In genomic region chr9:105557804-105558610, GRCh38 we compare ENCODE assay signal across 8 cellular contexts. TPM values are rescaled to one million over a fixed set of nuclear protein-coding genes. Genes with fewer than 3 reads are reported as not detected.
DNase-seq lines count a peak whose midpoint lies in the region; ATAC-seq and TF ChIP-seq lines count a peak whose summit lies in the region.

FKTN (plus strand) TSS chr9:105558131; CDS start chr9:105575033, 16,902 bp downstream.

- peaks cover 13% of the 10 kb centered on the region for H3K4me1 Mint-ChIP-seq in activated T-helper 2 cell treated with anti-CD3 and anti-CD28 coated beads, Interferon-gamma antibody, Interleukin-2, Interleukin-4, amounts not matched to agents 10 μg/mL and 5 μg/mL and 100 μg/mL, durations not matched to agents 14 hours and 24 hours and 36 hours (ENCODE audit: low read depth)
- peaks cover 17% of the 10 kb centered on the region for H3K4me1 Mint-ChIP-seq in nephron progenitor cell
- peaks cover 16% of the 10 kb centered on the region for H3K4me1 Mint-ChIP-seq in stimulated activated naive CD8-positive, alpha-beta T cell treated with anti-CD3 and anti-CD28 coated beads, Interleukin-15, amount 100 ng/mL, for 72 hours

- peak within 1 kb of the TSS; percentile 66 for H3K27ac ChIP-seq in KOPT-K1 (ENCODE audit: low read depth, low read length, poor library complexity, severe bottlenecking)
- no peak within 1 kb of the TSS for H3K27ac ChIP-seq in RWPE2 (ENCODE audit: poor library complexity, severe bottlenecking)

- peaks cover 21% of the 10 kb centered on the region for H3K9me3 Mint-ChIP-seq in activated T-helper 2 cell treated with anti-CD3 and anti-CD28 coated beads, Interferon-gamma antibody, Interleukin-2, Interleukin-4, amounts not matched to agents 10 μg/mL and 5 μg/mL and 100 μg/mL, durations not matched to agents 14 hours and 24 hours and 36 hours
- H3K9me3 Mint-ChIP-seq in nephron progenitor cell, result peaks cover 52% of the 10 kb centered on the region
- H3K9me3 Mint-ChIP-seq in stimulated activated naive CD8-positive, alpha-beta T cell treated with anti-CD3 and anti-CD28 coated beads, Interleukin-15, amount 100 ng/mL, for 72 hours, result peaks cover 15 to 18% of the 10 kb centered on the region in 2 donors

- TF ChIP-seq CTCF in RWPE2 (IDR thresholded peaks at IDR 0.05; ENCODE audit: poor library complexity, severe bottlenecking) (no peak), fibroblast of the aortic adventitia (IDR thresholded peaks at IDR 0.05; ENCODE audit: insufficient read depth, low read length) (no peak), nephron progenitor cell (IDR thresholded peaks at IDR 0.05) (no peak)

- peaks cover 2% of the 10 kb centered on the region for H3K4me1 ChIP-seq in RWPE2 (ENCODE audit: insufficient read depth, poor library complexity, severe bottlenecking)

- DNase-seq in EH (ENCODE audit: low read depth) (peak; percentile 88), RWPE2 (ENCODE audit: low spot score) (peak; percentile 86), fibroblast of the aortic adventitia (ENCODE audit: low read depth) (peak; percentile 78), nephron progenitor cell (peak; percentile 86)
- DNase-seq in activated T-helper 2 cell treated with anti-CD3 and anti-CD28 coated beads, Interferon-gamma antibody, Interleukin-2, Interleukin-4, amounts not matched to agents 10 μg/mL and 5 μg/mL and 100 μg/mL, durations not matched to agents 14 hours and 24 hours and 36 hours (ENCODE audit: low spot score), result peak; percentile 73
- DNase-seq in stimulated activated naive CD8-positive, alpha-beta T cell treated with anti-CD3 and anti-CD28 coated beads, Interleukin-15, amount 100 ng/mL, for 72 hours, result peak; percentile 73 to 82

- intact Hi-C loops in activated T-helper 2 cell treated with anti-CD3 and anti-CD28 coated beads, Interferon-gamma antibody, Interleukin-2, Interleukin-4, amounts not matched to agents 10 μg/mL and 5 μg/mL and 100 μg/mL, durations not matched to agents 14 hours and 24 hours and 36 hours (cut with micrococcal nuclease), result loop anchor here (5.0 to 10.0 kb wide), 3 partner anchors 111 to 313 kb away; partner anchors contain the start of genes FSD1L, SLC44A1 and TMEM38B

- H3K27me3 Mint-ChIP-seq in activated T-helper 2 cell treated with anti-CD3 and anti-CD28 coated beads, Interferon-gamma antibody, Interleukin-2, Interleukin-4, amounts not matched to agents 10 μg/mL and 5 μg/mL and 100 μg/mL, durations not matched to agents 14 hours and 24 hours and 36 hours (ENCODE audit: low read depth), result no peaks in the 10 kb centered on the region
- H3K27me3 Mint-ChIP-seq in nephron progenitor cell (ENCODE audit: low read depth, poor library complexity), result peaks cover 17% of the 10 kb centered on the region
- no peaks in the 10 kb centered on the region for H3K27me3 Mint-ChIP-seq in stimulated activated naive CD8-positive, alpha-beta T cell treated with anti-CD3 and anti-CD28 coated beads, Interleukin-15, amount 100 ng/mL, for 72 hours

- H3K4me3 ChIP-seq in RWPE2 (ENCODE audit: severe bottlenecking) (peak within 1 kb of the TSS; percentile 80), fibroblast of the aortic adventitia (ENCODE audit: low read depth, low read length) (peak within 1 kb of the TSS; percentile 97)

- ATAC-seq in GM21825 (IDR thresholded peaks at IDR 0.05; ENCODE audit: unreplicated experiment) (peak; percentile 97), RWPE2 (ENCODE audit: low read depth) (peak; percentile 95)
- ATAC-seq in stimulated activated naive CD8-positive, alpha-beta T cell treated with anti-CD3 and anti-CD28 coated beads, Interleukin-15, amount 100 ng/mL, for 72 hours, result peak; percentile 98

- H3K27ac Mint-ChIP-seq in activated T-helper 2 cell treated with anti-CD3 and anti-CD28 coated beads, Interferon-gamma antibody, Interleukin-2, Interleukin-4, amounts not matched to agents 10 μg/mL and 5 μg/mL and 100 μg/mL, durations not matched to agents 14 hours and 24 hours and 36 hours, result peak within 1 kb of the TSS; percentile 51
- H3K27ac Mint-ChIP-seq in nephron progenitor cell, result peak within 1 kb of the TSS; percentile 93
- H3K27ac Mint-ChIP-seq in stimulated activated naive CD8-positive, alpha-beta T cell treated with anti-CD3 and anti-CD28 coated beads, Interleukin-15, amount 100 ng/mL, for 72 hours, result peak within 1 kb of the TSS; percentile 75 to 94

- no peaks in the 10 kb centered on the region for H3K27me3 ChIP-seq in RWPE2 (ENCODE audit: insufficient read depth, poor library complexity, severe bottlenecking)

- peaks cover 17% of the 10 kb centered on the region for H3K9me3 ChIP-seq in KOPT-K1 (ENCODE audit: insufficient read depth, low read length, poor library complexity, severe bottlenecking)
- peaks cover 11% of the 10 kb centered on the region for H3K9me3 ChIP-seq in RWPE2 (ENCODE audit: severe bottlenecking)

- peaks cover 26% of the 10 kb centered on the region for H3K36me3 Mint-ChIP-seq in activated T-helper 2 cell treated with anti-CD3 and anti-CD28 coated beads, Interferon-gamma antibody, Interleukin-2, Interleukin-4, amounts not matched to agents 10 μg/mL and 5 μg/mL and 100 μg/mL, durations not matched to agents 14 hours and 24 hours and 36 hours (ENCODE audit: low read depth)
- peaks cover 48% of the 10 kb centered on the region for H3K36me3 Mint-ChIP-seq in nephron progenitor cell (ENCODE audit: low read depth)

- H3K36me3 ChIP-seq in KOPT-K1 (ENCODE audit: insufficient read depth, low read length) (peaks cover 4% of the 10 kb centered on the region; the same call in 1 of the 2 replicates), RWPE2 (ENCODE audit: low read depth) (peaks cover 8% of the 10 kb centered on the region; the same call in 1 of the 2 replicates)

- H3K4me3 Mint-ChIP-seq in activated T-helper 2 cell treated with anti-CD3 and anti-CD28 coated beads, Interferon-gamma antibody, Interleukin-2, Interleukin-4, amounts not matched to agents 10 μg/mL and 5 μg/mL and 100 μg/mL, durations not matched to agents 14 hours and 24 hours and 36 hours (ENCODE audit: low read depth), result peak within 1 kb of the TSS; percentile 90
- peak within 1 kb of the TSS; percentile 94 for H3K4me3 Mint-ChIP-seq in nephron progenitor cell
- peak within 1 kb of the TSS; percentile 72 to 94 for H3K4me3 Mint-ChIP-seq in stimulated activated naive CD8-positive, alpha-beta T cell treated with anti-CD3 and anti-CD28 coated beads, Interleukin-15, amount 100 ng/mL, for 72 hours

RNA-seq across cellular contexts. Expression of gene FKTN, which starts in this region (rescaled TPM):
- total RNA-seq in activated T-helper 2 cell treated with anti-CD3 and anti-CD28 coated beads, Interferon-gamma antibody, Interleukin-2, Interleukin-4, amounts not matched to agents 10 μg/mL and 5 μg/mL and 100 μg/mL, durations not matched to agents 14 hours and 24 hours and 36 hours, result 10.3 and 11.3 TPM in 2 replicates
- 9.3 and 40.7 TPM in 2 replicates for total RNA-seq in fibroblast of the aortic adventitia (ENCODE audit: low replicate concordance)
